ENCODE assay signal across 17 cellular contexts in the genomic region with DNA sequence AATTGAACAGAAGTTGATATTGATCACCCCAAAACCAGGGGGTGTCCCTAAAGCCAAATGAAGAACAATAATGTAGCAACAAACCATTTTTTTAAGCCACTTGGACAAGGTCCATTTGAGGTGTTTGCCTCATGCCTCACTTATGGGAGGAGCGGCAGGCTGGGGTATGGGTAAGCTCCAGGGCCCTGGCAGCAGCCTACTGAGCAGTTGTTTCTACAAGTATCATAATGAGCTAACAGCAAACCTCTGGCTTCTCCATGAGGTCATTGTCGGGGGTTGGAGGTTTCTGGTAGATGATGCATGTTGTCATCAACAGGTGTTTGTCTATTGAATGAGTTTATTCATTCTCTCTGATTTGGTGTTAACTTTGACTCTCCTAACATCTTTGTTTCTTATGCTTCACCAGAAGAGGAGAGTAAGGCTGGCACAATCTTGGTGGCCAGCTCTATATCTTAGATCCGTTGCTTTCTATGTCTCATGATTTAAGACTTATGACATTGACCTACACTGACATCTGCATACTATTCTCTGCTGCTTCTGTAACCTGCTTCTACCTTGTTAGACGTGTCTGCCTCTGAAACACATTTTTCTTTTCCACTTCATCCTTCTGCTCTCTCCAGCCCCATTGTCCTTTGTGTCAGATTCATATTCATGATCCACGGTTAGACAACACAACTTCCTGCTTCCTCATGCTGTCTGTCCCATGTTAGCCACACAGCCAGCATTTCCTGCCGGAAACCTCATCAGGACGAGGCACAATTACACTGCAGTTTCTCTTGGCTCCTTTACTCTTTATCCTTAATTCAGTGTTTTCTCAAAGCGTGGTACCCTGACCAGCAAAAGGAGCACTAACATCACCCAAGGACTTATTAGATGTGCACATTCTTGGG.
DNase-seq lines count a peak whose midpoint lies in the region; ATAC-seq and TF ChIP-seq lines count a peak whose summit lies in the region.
"Had no signal": no experiment of that assay in that cellular context is flagged by ENCODE, and none has a peak within 500 bp of the region (broad histone marks: within the 10 kb centered on the region; RNA-seq: fewer than 3 reads in every experiment).

No MANE protein-coding gene starts in this region.

- H3K27me3 ChIP-seq in GM23338 (ENCODE audit: insufficient read depth) (no peaks in the 10 kb centered on the region), breast epithelium (no peaks in the 10 kb centered on the region)

- H3K4me2 ChIP-seq in GM23338, result no peak overlapping the region
- H3K4me2 ChIP-seq: A549 had no signal

- H3F3A ChIP-seq in GM23338 (replicated peaks; ENCODE audit: low read depth), result peaks cover 8% of the 10 kb centered on the region; the same call in 1 of the 2 replicates

- peaks cover 2% of the 10 kb centered on the region for H3K27me3 Mint-ChIP-seq in GM23338 (ENCODE audit: insufficient read depth, low read depth, poor library complexity)
- H3K27me3 Mint-ChIP-seq: brain had no signal

- in situ Hi-C loops in SK-MEL-5 (cut with HindIII; ENCODE audit: low pct_unique_long_range_greater_than_20kb, low sequenced_read_pairs), result no loop called here

- H3K4me3 ChIP-seq in GM23338 (no peak overlapping the region), breast epithelium (no peak overlapping the region)
- H3K4me3 ChIP-seq: A549, mucosa of descending colon had no signal

- H3K36me3 ChIP-seq in GM23338 (ENCODE audit: insufficient read depth) (no peaks in the 10 kb centered on the region), breast epithelium (no peaks in the 10 kb centered on the region)

- DNase-seq in NOMO-1 treated with DMSO at 0.1 percent for 48 hours (lab: John Stamatoyannopoulos, UW; ENCODE audit: unreplicated experiment) (peak; percentile 34), NOMO-1 treated with dmso at 0.1 percent for 144 hours (lab: John Stamatoyannopoulos, UW; ENCODE audit: unreplicated experiment) (no peak), GM10266 (ENCODE audit: extremely low spot score) (peak; percentile 20), SK-MEL-5 (ENCODE audit: low read depth, low spot score) (peak; percentile 51), kidney tubule cell (ENCODE audit: low spot score) (peak; percentile 16), GM23338 (ENCODE audit: low spot score) (no peak), breast epithelium (ENCODE audit: low spot score in 2 of 2) (no peak)
- DNase-seq: activated CD4-positive, alpha-beta T cell treated with anti-CD3 and anti-CD28 coated beads for 48 hours; effector memory CD8-positive, alpha-beta T cell; mucosa of descending colon; NCI-H1092; NCI-H2171 treated with DMSO at 0.1 percent for 48 hours; PC-3; posterior cingulate gyrus had no signal

- intact Hi-C loops in breast epithelium (cut with DNase I; ENCODE audit: low total_unique reads), result no loop called here

- H3K27ac ChIP-seq in GM23338 (ENCODE audit: low read depth) (no peak overlapping the region), breast epithelium (no peak overlapping the region)
- H3K27ac ChIP-seq: A549 had no signal

- no peak for TF ChIP-seq POLR2A in breast epithelium (IDR thresholded peaks at IDR 0.05)

- no peaks in the 10 kb centered on the region for H3K36me3 Mint-ChIP-seq in GM23338 (ENCODE audit: low read depth)
- H3K36me3 Mint-ChIP-seq: brain had no signal

- H3K4me1 ChIP-seq in GM23338 (ENCODE audit: insufficient read depth), result peaks cover 27% of the 10 kb centered on the region
- no peaks in the 10 kb centered on the region for H3K4me1 ChIP-seq in breast epithelium
- H3K4me1 ChIP-seq: A549 had no signal

- H3K4me1 Mint-ChIP-seq in GM23338, result peaks cover 31% of the 10 kb centered on the region

- H3K27ac Mint-ChIP-seq in GM23338, result no peak overlapping the region
- H3K27ac Mint-ChIP-seq: brain; effector memory CD8-positive, alpha-beta T cell had no signal

- no peaks in the 10 kb centered on the region for H3K9me3 ChIP-seq in breast epithelium
- H3K9me3 ChIP-seq: A549, mucosa of descending colon had no signal

- H3K9me3 Mint-ChIP-seq in GM23338, result no peaks in the 10 kb centered on the region
- H3K9me3 Mint-ChIP-seq: brain; effector memory CD8-positive, alpha-beta T cell had no signal

- no peaks in the 10 kb centered on the region for H3K9me2 ChIP-seq in GM23338 (ENCODE audit: insufficient read depth)

- no peaks in the 10 kb centered on the region for H3K79me2 ChIP-seq in GM23338 (replicated peaks; ENCODE audit: insufficient read depth)

- ATAC-seq in GM23338, result no peak
- no peak for ATAC-seq in GM18907 (IDR thresholded peaks at IDR 0.05; ENCODE audit: unreplicated experiment)
- ATAC-seq: A549; effector memory CD8-positive, alpha-beta T cell; mucosa of descending colon; PC-3 had no signal

- TF ChIP-seq CTCF in GM10266 (IDR thresholded peaks at IDR 0.05; ENCODE audit: control insufficient read depth, insufficient read depth, low read depth, missing control alignments) (no peak), GM23338 (conservative IDR thresholded peaks at IDR 0.05; ENCODE audit: low read depth in 2 of 2) (no peak), breast epithelium (IDR thresholded peaks at IDR 0.05) (no peak)

- no peak overlapping the region for H3K4me3 Mint-ChIP-seq in GM23338
- H3K4me3 Mint-ChIP-seq: brain; effector memory CD8-positive, alpha-beta T cell had no signal

- H4K20me1 ChIP-seq in GM23338 (replicated peaks; ENCODE audit: insufficient read depth), result no peaks in the 10 kb centered on the region

- no peak overlapping the region for H2AFZ ChIP-seq in GM23338

TF ChIP-seq in GM23338, 12 proteins besides CTCF, POLR2A, EP300 and RAD21 (continues in another document):
- TF ChIP-seq EZH2phosphoT487 (IDR thresholded peaks at IDR 0.05; ENCODE audit: unreplicated experiment) (no peak), CREB1 (CRISPR knock-in tag; IDR thresholded peaks at IDR 0.05; ENCODE audit: low read depth) (no peak), NANOG (IDR thresholded peaks at IDR 0.05; ENCODE audit: borderline replicate concordance) (no peak), JUNB (IDR thresholded peaks at IDR 0.05; ENCODE audit: unreplicated experiment) (no peak), ZNF331 (CRISPR knock-in tag; IDR thresholded peaks at IDR 0.05; ENCODE audit: low read depth) (no peak)
- TF ChIP-seq, protein P1, sequence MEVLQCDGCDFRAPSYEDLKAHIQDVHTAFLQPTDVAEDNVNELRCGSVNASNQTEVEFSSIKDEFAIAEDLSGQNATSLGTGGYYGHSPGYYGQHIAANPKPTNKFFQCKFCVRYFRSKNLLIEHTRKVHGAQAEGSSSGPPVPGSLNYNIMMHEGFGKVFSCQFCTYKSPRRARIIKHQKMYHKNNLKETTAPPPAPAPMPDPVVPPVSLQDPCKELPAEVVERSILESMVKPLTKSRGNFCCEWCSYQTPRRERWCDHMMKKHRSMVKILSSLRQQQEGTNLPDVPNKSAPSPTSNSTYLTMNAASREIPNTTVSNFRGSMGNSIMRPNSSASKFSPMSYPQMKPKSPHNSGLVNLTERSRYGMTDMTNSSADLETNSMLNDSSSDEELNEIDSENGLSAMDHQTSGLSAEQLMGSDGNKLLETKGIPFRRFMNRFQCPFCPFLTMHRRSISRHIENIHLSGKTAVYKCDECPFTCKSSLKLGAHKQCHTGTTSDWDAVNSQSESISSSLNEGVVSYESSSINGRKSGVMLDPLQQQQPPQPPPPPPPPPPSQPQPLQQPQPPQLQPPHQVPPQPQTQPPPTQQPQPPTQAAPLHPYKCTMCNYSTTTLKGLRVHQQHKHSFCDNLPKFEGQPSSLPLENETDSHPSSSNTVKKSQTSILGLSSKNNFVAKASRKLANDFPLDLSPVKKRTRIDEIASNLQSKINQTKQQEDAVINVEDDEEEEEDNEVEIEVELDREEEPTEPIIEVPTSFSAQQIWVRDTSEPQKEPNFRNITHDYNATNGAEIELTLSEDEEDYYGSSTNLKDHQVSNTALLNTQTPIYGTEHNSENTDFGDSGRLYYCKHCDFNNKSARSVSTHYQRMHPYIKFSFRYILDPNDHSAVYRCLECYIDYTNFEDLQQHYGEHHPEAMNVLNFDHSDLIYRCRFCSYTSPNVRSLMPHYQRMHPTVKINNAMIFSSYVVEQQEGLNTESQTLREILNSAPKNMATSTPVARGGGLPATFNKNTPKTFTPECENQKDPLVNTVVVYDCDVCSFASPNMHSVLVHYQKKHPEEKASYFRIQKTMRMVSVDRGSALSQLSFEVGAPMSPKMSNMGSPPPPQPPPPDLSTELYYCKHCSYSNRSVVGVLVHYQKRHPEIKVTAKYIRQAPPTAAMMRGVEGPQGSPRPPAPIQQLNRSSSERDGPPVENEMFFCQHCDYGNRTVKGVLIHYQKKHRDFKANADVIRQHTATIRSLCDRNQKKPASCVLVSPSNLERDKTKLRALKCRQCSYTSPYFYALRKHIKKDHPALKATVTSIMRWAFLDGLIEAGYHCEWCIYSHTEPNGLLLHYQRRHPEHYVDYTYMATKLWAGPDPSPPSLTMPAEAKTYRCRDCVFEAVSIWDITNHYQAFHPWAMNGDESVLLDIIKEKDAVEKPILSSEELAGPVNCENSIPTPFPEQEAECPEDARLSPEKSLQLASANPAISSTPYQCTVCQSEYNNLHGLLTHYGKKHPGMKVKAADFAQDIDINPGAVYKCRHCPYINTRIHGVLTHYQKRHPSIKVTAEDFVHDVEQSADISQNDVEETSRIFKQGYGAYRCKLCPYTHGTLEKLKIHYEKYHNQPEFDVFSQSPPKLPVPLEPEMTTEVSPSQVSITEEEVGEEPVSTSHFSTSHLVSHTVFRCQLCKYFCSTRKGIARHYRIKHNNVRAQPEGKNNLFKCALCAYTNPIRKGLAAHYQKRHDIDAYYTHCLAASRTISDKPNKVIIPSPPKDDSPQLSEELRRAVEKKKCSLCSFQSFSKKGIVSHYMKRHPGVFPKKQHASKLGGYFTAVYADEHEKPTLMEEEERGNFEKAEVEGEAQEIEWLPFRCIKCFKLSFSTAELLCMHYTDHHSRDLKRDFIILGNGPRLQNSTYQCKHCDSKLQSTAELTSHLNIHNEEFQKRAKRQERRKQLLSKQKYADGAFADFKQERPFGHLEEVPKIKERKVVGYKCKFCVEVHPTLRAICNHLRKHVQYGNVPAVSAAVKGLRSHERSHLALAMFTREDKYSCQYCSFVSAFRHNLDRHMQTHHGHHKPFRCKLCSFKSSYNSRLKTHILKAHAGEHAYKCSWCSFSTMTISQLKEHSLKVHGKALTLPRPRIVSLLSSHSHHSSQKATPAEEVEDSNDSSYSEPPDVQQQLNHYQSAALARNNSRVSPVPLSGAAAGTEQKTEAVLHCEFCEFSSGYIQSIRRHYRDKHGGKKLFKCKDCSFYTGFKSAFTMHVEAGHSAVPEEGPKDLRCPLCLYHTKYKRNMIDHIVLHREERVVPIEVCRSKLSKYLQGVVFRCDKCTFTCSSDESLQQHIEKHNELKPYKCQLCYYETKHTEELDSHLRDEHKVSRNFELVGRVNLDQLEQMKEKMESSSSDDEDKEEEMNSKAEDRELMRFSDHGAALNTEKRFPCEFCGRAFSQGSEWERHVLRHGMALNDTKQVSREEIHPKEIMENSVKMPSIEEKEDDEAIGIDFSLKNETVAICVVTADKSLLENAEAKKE (CRISPR knock-in tag; IDR thresholded peaks at IDR 0.05), result no peak

Comparison
In these comparisons a context has a peak if more than half of its experiments do, and no peak if none do; other contexts are left out.
1. DNase-seq: peak in NOMO-1 treated with DMSO at 0.1 percent for 48 hours (single experiment), GM10266 (single experiment), SK-MEL-5 (single experiment) and kidney tubule cell (single experiment); none in NOMO-1 treated with dmso at 0.1 percent for 144 hours (single experiment), GM23338 (single experiment) and breast epithelium (0 of 2).